In the genomic region with DNA sequence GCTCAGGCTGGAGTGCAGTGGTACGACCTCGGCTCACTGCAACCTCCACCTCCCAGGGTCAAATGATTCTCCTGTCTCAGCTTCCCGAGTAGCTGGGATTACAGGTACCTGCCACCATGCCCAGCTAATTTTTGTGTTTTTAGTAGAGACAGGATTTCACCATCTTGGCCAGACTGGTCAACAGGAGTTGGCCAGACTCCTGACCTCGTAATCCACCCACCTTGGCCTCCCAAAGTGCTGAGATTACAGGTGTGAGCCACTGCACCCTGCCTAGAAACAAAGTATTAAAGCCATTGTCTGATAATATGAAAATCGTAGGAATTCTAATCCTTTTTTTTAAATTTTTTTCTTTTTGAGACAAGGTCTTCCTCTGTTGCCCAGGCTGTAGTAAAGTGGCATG, we compare ENCODE assay signal across 1 cellular context.
TF ChIP-seq lines count a peak whose summit lies in the region.

No MANE protein-coding gene starts in this region.

TF ChIP-seq in HepG2, 621 proteins besides CTCF, POLR2A, EP300 and RAD21:
- TF ChIP-seq, protein P1, sequence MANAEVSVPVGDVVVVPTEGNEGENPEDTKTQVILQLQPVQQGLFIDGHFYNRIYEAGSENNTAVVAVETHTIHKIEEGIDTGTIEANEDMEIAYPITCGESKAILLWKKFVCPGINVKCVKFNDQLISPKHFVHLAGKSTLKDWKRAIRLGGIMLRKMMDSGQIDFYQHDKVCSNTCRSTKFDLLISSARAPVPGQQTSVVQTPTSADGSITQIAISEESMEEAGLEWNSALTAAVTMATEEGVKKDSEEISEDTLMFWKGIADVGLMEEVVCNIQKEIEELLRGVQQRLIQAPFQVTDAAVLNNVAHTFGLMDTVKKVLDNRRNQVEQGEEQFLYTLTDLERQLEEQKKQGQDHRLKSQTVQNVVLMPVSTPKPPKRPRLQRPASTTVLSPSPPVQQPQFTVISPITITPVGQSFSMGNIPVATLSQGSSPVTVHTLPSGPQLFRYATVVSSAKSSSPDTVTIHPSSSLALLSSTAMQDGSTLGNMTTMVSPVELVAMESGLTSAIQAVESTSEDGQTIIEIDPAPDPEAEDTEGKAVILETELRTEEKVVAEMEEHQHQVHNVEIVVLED (CRISPR knock-in tag; IDR thresholded peaks at IDR 0.05; ENCODE audit: borderline replicate concordance) = 0 out of 2 replicates have a peak, but pooled peaks have one; percentile 22
